ENCODE assay signal across 1 cellular context in the genomic region with DNA sequence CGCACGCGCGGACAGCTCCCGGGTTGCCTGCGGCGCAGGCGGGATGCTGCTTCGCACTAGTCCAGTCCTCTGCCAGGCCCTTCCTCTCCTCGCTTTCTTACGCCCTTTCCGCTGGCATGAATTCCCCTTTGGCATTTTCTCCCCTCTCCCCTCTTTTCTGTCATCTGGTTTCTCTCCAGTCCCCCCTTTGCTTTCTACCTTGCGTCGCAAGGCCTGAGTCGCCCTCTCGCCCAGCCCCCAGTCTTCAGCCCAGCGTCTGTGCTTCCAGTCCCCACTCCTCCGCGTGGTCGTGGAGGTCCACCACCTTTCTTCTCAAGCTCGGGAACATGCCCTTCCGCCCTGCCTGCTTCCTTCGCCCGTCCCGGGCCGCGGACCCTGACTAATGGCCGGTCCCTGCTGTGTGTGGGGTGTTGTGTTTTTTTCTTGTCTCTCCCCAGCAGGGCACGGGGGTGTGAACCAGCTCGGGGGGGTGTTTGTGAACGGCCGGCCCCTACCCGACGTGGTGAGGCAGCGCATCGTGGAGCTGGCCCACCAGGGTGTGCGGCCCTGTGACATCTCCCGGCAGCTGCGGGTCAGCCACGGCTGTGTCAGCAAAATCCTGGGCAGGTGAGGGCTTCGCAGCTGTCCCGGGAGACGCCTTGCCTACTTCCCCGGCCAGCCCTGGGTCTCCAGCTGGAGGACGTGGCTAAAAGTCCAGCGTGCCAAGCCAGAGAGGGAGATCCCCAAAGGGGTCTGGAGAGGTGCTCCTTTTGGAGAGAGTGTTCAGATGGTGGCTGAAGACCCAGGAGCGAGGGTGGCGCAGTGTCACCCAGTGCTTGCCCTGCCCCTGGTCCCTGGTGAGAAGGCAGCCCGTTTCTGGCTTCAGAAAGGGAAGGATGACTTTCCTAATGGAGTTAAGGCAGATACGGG.
TF ChIP-seq lines count a peak whose summit lies in the region.

No MANE protein-coding gene starts in this region.

TF ChIP-seq in GM12878, 131 proteins besides CTCF, POLR2A, EP300 and RAD21:
- 0 out of 2 replicates have a peak, but pooled peaks have one; percentile 0 for TF ChIP-seq EZH2 (IDR thresholded peaks at IDR 0.05; ENCODE audit: borderline replicate concordance, control insufficient read depth, low read depth, low read length)
- TF ChIP-seq, protein P1, sequence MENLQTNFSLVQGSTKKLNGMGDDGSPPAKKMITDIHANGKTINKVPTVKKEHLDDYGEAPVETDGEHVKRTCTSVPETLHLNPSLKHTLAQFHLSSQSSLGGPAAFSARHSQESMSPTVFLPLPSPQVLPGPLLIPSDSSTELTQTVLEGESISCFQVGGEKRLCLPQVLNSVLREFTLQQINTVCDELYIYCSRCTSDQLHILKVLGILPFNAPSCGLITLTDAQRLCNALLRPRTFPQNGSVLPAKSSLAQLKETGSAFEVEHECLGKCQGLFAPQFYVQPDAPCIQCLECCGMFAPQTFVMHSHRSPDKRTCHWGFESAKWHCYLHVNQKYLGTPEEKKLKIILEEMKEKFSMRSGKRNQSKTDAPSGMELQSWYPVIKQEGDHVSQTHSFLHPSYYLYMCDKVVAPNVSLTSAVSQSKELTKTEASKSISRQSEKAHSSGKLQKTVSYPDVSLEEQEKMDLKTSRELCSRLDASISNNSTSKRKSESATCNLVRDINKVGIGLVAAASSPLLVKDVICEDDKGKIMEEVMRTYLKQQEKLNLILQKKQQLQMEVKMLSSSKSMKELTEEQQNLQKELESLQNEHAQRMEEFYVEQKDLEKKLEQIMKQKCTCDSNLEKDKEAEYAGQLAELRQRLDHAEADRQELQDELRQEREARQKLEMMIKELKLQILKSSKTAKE (IDR thresholded peaks at IDR 0.05; ENCODE audit: low read depth, poor library complexity, severe bottlenecking): no peak
- no peak for TF ChIP-seq USF2 (IDR thresholded peaks at IDR 0.05; ENCODE audit: borderline replicate concordance, low read depth, low read length)
